In genomic region chr4:143357161-143357845, GRCh38 we compare ENCODE assay signal across 12 cellular contexts. TPM values are rescaled to one million over a fixed set of nuclear protein-coding genes. Genes with fewer than 3 reads are reported as not detected.
DNase-seq lines count a peak whose midpoint lies in the region; ATAC-seq lines count a peak whose summit lies in the region.
"Had no signal": no experiment of that assay in that cellular context is flagged by ENCODE, and none has a peak within 500 bp of the region (broad histone marks: within the 10 kb centered on the region; RNA-seq: fewer than 3 reads in every experiment).

No MANE protein-coding gene starts in this region.

- H2BK120ac ChIP-seq in mesenchymal stem cell (ENCODE audit: low read depth, low read length), result no peak overlapping the region

- no peaks in the 10 kb centered on the region for H3K36me3 Mint-ChIP-seq in activated T-helper 17 cell treated with anti-CD3 and anti-CD28 coated beads, Interleukin-2, amount 50 U/mL, for 72 hours (ENCODE audit: low read depth)

- no peaks in the 10 kb centered on the region for H3K27me3 ChIP-seq in BLaER1 treated with 17β-estradiol and CSF1 and Interleukin-3, amounts not matched to agents 10 nM and 100 nM
- H3K27me3 ChIP-seq in mesenchymal stem cell (ENCODE audit: control insufficient read depth in 1 of 2, insufficient read depth in 1 of 2, low read length in 2 of 2), result no peaks in the 10 kb centered on the region

- peak; percentile 29 for ATAC-seq in HG02588 (IDR thresholded peaks at IDR 0.05; ENCODE audit: unreplicated experiment)
- peak; percentile 57 for ATAC-seq in activated T-helper 17 cell treated with anti-CD3 and anti-CD28 coated beads, Interleukin-2, amount 50 U/mL, for 72 hours (replicated peaks)

- peaks cover 0 to 13% (median 0%) of the 10 kb centered on the region in 11 experiments; a peak in 5 of 22 replicates for H3K36me3 ChIP-seq in BLaER1 treated with 17β-estradiol and CSF1 and Interleukin-3, amounts not matched to agents 10 nM and 100 nM
- no peaks in the 10 kb centered on the region for H3K36me3 ChIP-seq in mesenchymal stem cell (ENCODE audit: control insufficient read depth in 1 of 2, insufficient read depth in 2 of 2, low read depth in 1 of 2, low read length in 2 of 2)

- 100% methylated on average over 1 of the region's 1 CpG for WGBS in mesenchymal stem cell

- no peak overlapping the region for H3K4me3 ChIP-seq in BLaER1 treated with 17β-estradiol and CSF1 and Interleukin-3, amounts not matched to agents 10 nM and 100 nM
- H3K4me3 ChIP-seq in mesenchymal stem cell (ENCODE audit: insufficient read depth in 1 of 2, low read depth in 1 of 2, low read length in 2 of 2), result no peak overlapping the region

- H3K4ac ChIP-seq in mesenchymal stem cell (ENCODE audit: low read depth in 1 of 2, low read length in 2 of 2), result no peak overlapping the region

- H2BK15ac ChIP-seq in mesenchymal stem cell (ENCODE audit: low read depth, poor library complexity, severe bottlenecking), result no peak overlapping the region

- no peak overlapping the region for H2BK5ac ChIP-seq in mesenchymal stem cell (ENCODE audit: low read depth, low read length, poor library complexity, severe bottlenecking)

- H3K9me3 ChIP-seq in BLaER1 treated with 17β-estradiol and CSF1 and Interleukin-3, amounts not matched to agents 10 nM and 100 nM (replicated peaks in 1 of 11), result no peaks in the 10 kb centered on the region
- no peaks in the 10 kb centered on the region for H3K9me3 ChIP-seq in mesenchymal stem cell (ENCODE audit: control insufficient read depth, low read length)

- H4K91ac ChIP-seq in mesenchymal stem cell (ENCODE audit: low read length), result no peak overlapping the region

- no peak overlapping the region for H2BK12ac ChIP-seq in mesenchymal stem cell (ENCODE audit: low read length in 2 of 2)

- peaks cover 59 to 91% (median 77%) of the 10 kb centered on the region in 10 experiments for H3K4me1 ChIP-seq in BLaER1 treated with 17β-estradiol and CSF1 and Interleukin-3, amounts not matched to agents 10 nM and 100 nM
- peaks cover 6% of the 10 kb centered on the region for H3K4me1 ChIP-seq in mesenchymal stem cell (ENCODE audit: control insufficient read depth, insufficient read depth, low read depth, low read length)

- peaks cover 7% of the 10 kb centered on the region for H3K79me1 ChIP-seq in mesenchymal stem cell (replicated peaks; ENCODE audit: low read length, poor library complexity, severe bottlenecking)

- no peak overlapping the region for H3K14ac ChIP-seq in mesenchymal stem cell (ENCODE audit: low read length in 2 of 2)

- H3K4me1 Mint-ChIP-seq in activated T-helper 17 cell treated with anti-CD3 and anti-CD28 coated beads, Interleukin-2, amount 50 U/mL, for 72 hours, result peaks cover 17% of the 10 kb centered on the region

- H2AFZ ChIP-seq in mesenchymal stem cell (ENCODE audit: low read depth, low read length), result no peak overlapping the region

- no peak overlapping the region for H3K9ac ChIP-seq in BLaER1 treated with 17β-estradiol and CSF1 and Interleukin-3, amounts not matched to agents 10 nM and 100 nM
- no peak overlapping the region for H3K9ac ChIP-seq in mesenchymal stem cell (ENCODE audit: low read length)

- H4K20me1 ChIP-seq in BLaER1 treated with 17β-estradiol and CSF1 and Interleukin-3, amounts not matched to agents 10 nM and 100 nM, result peaks cover 0 to 24% (median 2%) of the 10 kb centered on the region in 11 experiments; a peak in 9 of 22 replicates

- no peak overlapping the region for H4K8ac ChIP-seq in mesenchymal stem cell (ENCODE audit: low read length)

- peak overlapping the region in 6 of 11 experiments; percentile 84 to 94 (median 90); a peak in 9 of 22 replicates for H3K27ac ChIP-seq in BLaER1 treated with 17β-estradiol and CSF1 and Interleukin-3, amounts not matched to agents 10 nM and 100 nM
- no peak overlapping the region for H3K27ac ChIP-seq in mesenchymal stem cell (ENCODE audit: low read length, poor library complexity, severe bottlenecking)

- DNase-seq in mesenchymal stem cell, result no peak
- no peak for DNase-seq in stimulated activated CD8-positive, alpha-beta memory T cell treated with anti-CD3 and anti-CD28 coated beads, Interleukin-4, amount 100 ng/mL, for 48 hours
- no peak for DNase-seq in activated CD4-positive, alpha-beta T cell treated with anti-CD3 and anti-CD28 coated beads for 4 hours
- DNase-seq in stimulated activated CD4-positive, alpha-beta T cell treated with anti-CD3 and anti-CD28 coated beads, Interleukin-15, amount 100 ng/mL, for 24 hours, result no peak
- DNase-seq in activated CD8-positive, alpha-beta memory T cell treated with anti-CD3 and anti-CD28 coated beads, Interleukin-2, amount 50 U/mL, for 48 hours, result no peak
- DNase-seq: activated naive CD4-positive, alpha-beta T cell treated with anti-CD3 and anti-CD28 coated beads for 36 hours; SHP77 treated with DMSO at 0.1 percent for 48 hours; stimulated activated CD4-positive, alpha-beta T cell treated with anti-CD3 and anti-CD28 coated beads, Interleukin-4, amount 100 ng/mL, for 4 hours had no signal

- H3K23ac ChIP-seq in mesenchymal stem cell (ENCODE audit: low read length in 2 of 2), result no peak overlapping the region

- peak overlapping the region; percentile 68 for H3K27ac Mint-ChIP-seq in activated T-helper 17 cell treated with anti-CD3 and anti-CD28 coated beads, Interleukin-2, amount 50 U/mL, for 72 hours
- H3K27ac Mint-ChIP-seq: activated naive CD4-positive, alpha-beta T cell treated with anti-CD3 and anti-CD28 coated beads for 36 hours; type B pancreatic cell had no signal

- H3K4me2 ChIP-seq in BLaER1 treated with 17β-estradiol and CSF1 and Interleukin-3, amounts not matched to agents 10 nM and 100 nM, result peak overlapping the region in 8 of 11 experiments; percentile 30 to 90 (median 66); a peak in 14 of 22 replicates
- no peak overlapping the region for H3K4me2 ChIP-seq in mesenchymal stem cell (ENCODE audit: low read length, poor library complexity, severe bottlenecking)

- peaks cover 3% of the 10 kb centered on the region for H3K9me3 Mint-ChIP-seq in activated T-helper 17 cell treated with anti-CD3 and anti-CD28 coated beads, Interleukin-2, amount 50 U/mL, for 72 hours
- H3K9me3 Mint-ChIP-seq: activated naive CD4-positive, alpha-beta T cell treated with anti-CD3 and anti-CD28 coated beads for 36 hours; type B pancreatic cell had no signal

- no peak overlapping the region for H3K18ac ChIP-seq in mesenchymal stem cell (ENCODE audit: low read depth in 1 of 2, low read length in 2 of 2)

- H3K4me3 Mint-ChIP-seq in activated T-helper 17 cell treated with anti-CD3 and anti-CD28 coated beads, Interleukin-2, amount 50 U/mL, for 72 hours, result no peak overlapping the region
- H3K4me3 Mint-ChIP-seq: activated naive CD4-positive, alpha-beta T cell treated with anti-CD3 and anti-CD28 coated beads for 36 hours; type B pancreatic cell had no signal

- peaks cover 6% of the 10 kb centered on the region for H3K27me3 Mint-ChIP-seq in activated T-helper 17 cell treated with anti-CD3 and anti-CD28 coated beads, Interleukin-2, amount 50 U/mL, for 72 hours
- H3K27me3 Mint-ChIP-seq: type B pancreatic cell had no signal

- H2AK5ac ChIP-seq in mesenchymal stem cell (ENCODE audit: low read length, severe bottlenecking), result peak overlapping the region; percentile 55

RNA-seq across cellular contexts. Expression of gene GAB1, which starts 20.6 kb away (rescaled TPM):
- total RNA-seq in activated T-helper 17 cell treated with anti-CD3 and anti-CD28 coated beads, Interleukin-2, amount 50 U/mL, for 72 hours, result under 1 TPM; 0.32 to 0.48 TPM
- 13.3 TPM for polyA plus RNA-seq in mesenchymal stem cell (2013, experiment 1 of 2)
- polyA plus RNA-seq in mesenchymal stem cell (2013, experiment 2 of 2), result 13.7 TPM
